1 cellular context compared by ENCODE assay signal in the genomic region with DNA sequence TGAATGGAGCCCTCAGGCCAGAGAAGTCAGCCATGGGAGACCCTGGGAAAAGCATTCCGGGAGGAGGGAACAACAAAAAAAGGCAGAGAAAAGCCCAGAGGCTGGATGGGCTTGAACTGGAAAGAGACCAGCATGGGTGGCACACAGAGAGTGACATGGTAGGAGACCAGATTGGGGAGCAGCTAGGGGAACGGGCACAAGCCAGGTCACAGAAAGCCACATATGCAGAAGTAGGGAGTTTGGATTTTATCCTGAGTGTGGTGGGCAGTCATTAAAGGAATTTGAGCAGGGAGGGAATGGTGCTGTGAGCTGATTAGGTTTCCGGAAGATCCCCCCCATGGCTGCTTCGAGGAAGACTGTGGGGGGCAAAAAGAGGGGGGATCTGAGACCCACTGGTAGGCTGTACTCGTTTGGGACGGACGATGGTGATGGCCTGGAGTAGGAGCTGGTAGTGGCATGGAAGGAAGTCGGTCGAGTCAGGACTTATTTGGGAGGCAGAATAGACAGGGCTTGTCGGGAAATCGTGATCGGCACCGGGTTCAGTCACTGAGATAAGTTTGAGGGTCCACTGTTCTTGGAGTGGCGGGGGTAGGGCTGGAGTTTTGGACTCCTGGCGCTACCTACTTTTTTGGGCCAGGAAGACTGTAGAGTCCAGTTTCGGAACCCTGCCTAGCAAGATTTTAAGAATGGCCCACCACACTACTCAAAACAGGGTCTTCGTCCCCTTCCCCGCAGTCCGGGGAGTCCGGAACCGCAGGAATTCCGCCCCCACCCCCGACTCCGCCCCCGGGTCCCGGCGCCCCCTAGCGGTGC.
TF ChIP-seq lines count a peak whose summit lies in the region.

No MANE protein-coding gene starts in this region.

TF ChIP-seq in HepG2, 621 proteins besides CTCF, POLR2A, EP300 and RAD21 (continued from another document and continues in another):
- TF ChIP-seq HBP1 (CRISPR knock-in tag; IDR thresholded peaks at IDR 0.05; ENCODE audit: low read depth) (no peak), MAZ (IDR thresholded peaks at IDR 0.05; ENCODE audit: borderline replicate concordance, low read depth, low read length) (peak; percentile 28; the same call in 1 of the 2 replicates), MAZ (CRISPR knock-in tag; IDR thresholded peaks at IDR 0.05; ENCODE audit: low read depth) (no peak), ZNF329 (CRISPR knock-in tag; IDR thresholded peaks at IDR 0.05; ENCODE audit: low read depth) (no peak), GATA4 (IDR thresholded peaks at IDR 0.05; ENCODE audit: borderline replicate concordance, low read depth) (no peak), ZNF296 (CRISPR knock-in tag; conservative IDR thresholded peaks at IDR 0.05) (no peak), KMT2A (CRISPR knock-in tag; IDR thresholded peaks at IDR 0.05) (0 out of 2 replicates have a peak, but pooled peaks have one; percentile 18), ZNF331 (CRISPR knock-in tag; IDR thresholded peaks at IDR 0.05) (no peak), FIP1L1 (IDR thresholded peaks at IDR 0.05; ENCODE audit: borderline replicate concordance, insufficient read depth, low read depth, low read length) (no peak), XBP1 (CRISPR knock-in tag; IDR thresholded peaks at IDR 0.05) (no peak), MXI1 (IDR thresholded peaks at IDR 0.05; ENCODE audit: borderline replicate concordance, low read depth, low read length) (no peak), ADNP (CRISPR knock-in tag; IDR thresholded peaks at IDR 0.05) (no peak), SNAI1 (CRISPR knock-in tag; IDR thresholded peaks at IDR 0.05; ENCODE audit: borderline replicate concordance) (no peak), XRCC5 (optimal IDR thresholded peaks at IDR 0.05; ENCODE audit: low read length) (no peak), ZNF354B (CRISPR knock-in tag; IDR thresholded peaks at IDR 0.05) (no peak), ZNF557 (CRISPR knock-in tag; IDR thresholded peaks at IDR 0.05) (no peak), TFDP1 (CRISPR knock-in tag; IDR thresholded peaks at IDR 0.05; ENCODE audit: borderline replicate concordance) (no peak), NR2F2 (IDR thresholded peaks at IDR 0.05; ENCODE audit: borderline replicate concordance, low read depth) (no peak), ZFP90 (CRISPR knock-in tag; IDR thresholded peaks at IDR 0.05; ENCODE audit: borderline replicate concordance) (no peak), ZFP1 (CRISPR knock-in tag; IDR thresholded peaks at IDR 0.05) (no peak), ZNF589 (CRISPR knock-in tag; conservative IDR thresholded peaks at IDR 0.05) (no peak), ZEB1 (IDR thresholded peaks at IDR 0.05; ENCODE audit: insufficient replicate concordance, low read depth) (no peak), POGZ (CRISPR knock-in tag; IDR thresholded peaks at IDR 0.05) (no peak), ELF1 (CRISPR knock-in tag; IDR thresholded peaks at IDR 0.05) (no peak), THAP8 (CRISPR knock-in tag; IDR thresholded peaks at IDR 0.05; ENCODE audit: borderline replicate concordance) (peak; percentile 50; the same call in 1 of the 2 replicates), ZNF720 (CRISPR knock-in tag; IDR thresholded peaks at IDR 0.05) (no peak), ZNF790 (CRISPR knock-in tag; IDR thresholded peaks at IDR 0.05; ENCODE audit: borderline replicate concordance) (0 out of 2 replicates have a peak, but pooled peaks have one; percentile 3), ARNT2 (CRISPR knock-in tag; IDR thresholded peaks at IDR 0.05; ENCODE audit: low read depth) (no peak), ZBTB8A (CRISPR knock-in tag; IDR thresholded peaks at IDR 0.05; ENCODE audit: borderline replicate concordance, low read depth) (no peak), ERF (CRISPR knock-in tag; IDR thresholded peaks at IDR 0.05) (no peak), NR0B2 (CRISPR knock-in tag; IDR thresholded peaks at IDR 0.05) (no peak), TEAD2 (CRISPR knock-in tag; IDR thresholded peaks at IDR 0.05) (no peak), ZNF549 (CRISPR knock-in tag; IDR thresholded peaks at IDR 0.05) (no peak), DPF2 (CRISPR knock-in tag; IDR thresholded peaks at IDR 0.05; ENCODE audit: borderline replicate concordance, low read depth) (no peak), HNF4A (CRISPR knock-in tag; IDR thresholded peaks at IDR 0.05) (no peak), GTF3A (CRISPR knock-in tag; conservative IDR thresholded peaks at IDR 0.05) (no peak), ZNF256 (CRISPR knock-in tag; conservative IDR thresholded peaks at IDR 0.05) (no peak), ZNF713 (CRISPR knock-in tag; IDR thresholded peaks at IDR 0.05) (no peak), TFE3 (CRISPR knock-in tag; IDR thresholded peaks at IDR 0.05) (no peak), HOXD1 (CRISPR knock-in tag; IDR thresholded peaks at IDR 0.05) (no peak), ZBED4 (CRISPR knock-in tag; IDR thresholded peaks at IDR 0.05; ENCODE audit: borderline replicate concordance) (no peak), ZNF567 (CRISPR knock-in tag; IDR thresholded peaks at IDR 0.05; ENCODE audit: borderline replicate concordance) (no peak), ZNF430 (CRISPR knock-in tag; IDR thresholded peaks at IDR 0.05) (no peak), ZNF34 (CRISPR knock-in tag; IDR thresholded peaks at IDR 0.05; ENCODE audit: borderline replicate concordance) (no peak), ZNF607 (CRISPR knock-in tag; IDR thresholded peaks at IDR 0.05; ENCODE audit: borderline replicate concordance) (no peak), ZBTB7B (CRISPR knock-in tag; IDR thresholded peaks at IDR 0.05) (0 out of 2 replicates have a peak, but pooled peaks have one; percentile 50), HMGXB4 (CRISPR knock-in tag; IDR thresholded peaks at IDR 0.05; ENCODE audit: borderline replicate concordance in 1 of 2, low read depth in 1 of 2) (peak in 1 of 2 experiments; percentile 11; a peak in 1 of 4 replicates), FOXA1 (IDR thresholded peaks at IDR 0.05) (no peak), FOXA1 (CRISPR knock-in tag; IDR thresholded peaks at IDR 0.05) (no peak), FOXM1 (CRISPR knock-in tag; IDR thresholded peaks at IDR 0.05) (no peak)
- TF ChIP-seq, protein P1, sequence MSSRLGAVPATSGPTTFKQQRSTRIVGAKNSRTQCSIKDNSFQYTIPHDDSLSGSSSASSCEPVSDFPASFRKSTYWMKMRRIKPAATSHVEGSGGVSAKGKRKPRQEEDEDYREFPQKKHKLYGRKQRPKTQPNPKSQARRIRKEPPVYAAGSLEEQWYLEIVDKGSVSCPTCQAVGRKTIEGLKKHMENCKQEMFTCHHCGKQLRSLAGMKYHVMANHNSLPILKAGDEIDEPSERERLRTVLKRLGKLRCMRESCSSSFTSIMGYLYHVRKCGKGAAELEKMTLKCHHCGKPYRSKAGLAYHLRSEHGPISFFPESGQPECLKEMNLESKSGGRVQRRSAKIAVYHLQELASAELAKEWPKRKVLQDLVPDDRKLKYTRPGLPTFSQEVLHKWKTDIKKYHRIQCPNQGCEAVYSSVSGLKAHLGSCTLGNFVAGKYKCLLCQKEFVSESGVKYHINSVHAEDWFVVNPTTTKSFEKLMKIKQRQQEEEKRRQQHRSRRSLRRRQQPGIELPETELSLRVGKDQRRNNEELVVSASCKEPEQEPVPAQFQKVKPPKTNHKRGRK (CRISPR knock-in tag; IDR thresholded peaks at IDR 0.05) = no peak
- TF ChIP-seq, protein P2, sequence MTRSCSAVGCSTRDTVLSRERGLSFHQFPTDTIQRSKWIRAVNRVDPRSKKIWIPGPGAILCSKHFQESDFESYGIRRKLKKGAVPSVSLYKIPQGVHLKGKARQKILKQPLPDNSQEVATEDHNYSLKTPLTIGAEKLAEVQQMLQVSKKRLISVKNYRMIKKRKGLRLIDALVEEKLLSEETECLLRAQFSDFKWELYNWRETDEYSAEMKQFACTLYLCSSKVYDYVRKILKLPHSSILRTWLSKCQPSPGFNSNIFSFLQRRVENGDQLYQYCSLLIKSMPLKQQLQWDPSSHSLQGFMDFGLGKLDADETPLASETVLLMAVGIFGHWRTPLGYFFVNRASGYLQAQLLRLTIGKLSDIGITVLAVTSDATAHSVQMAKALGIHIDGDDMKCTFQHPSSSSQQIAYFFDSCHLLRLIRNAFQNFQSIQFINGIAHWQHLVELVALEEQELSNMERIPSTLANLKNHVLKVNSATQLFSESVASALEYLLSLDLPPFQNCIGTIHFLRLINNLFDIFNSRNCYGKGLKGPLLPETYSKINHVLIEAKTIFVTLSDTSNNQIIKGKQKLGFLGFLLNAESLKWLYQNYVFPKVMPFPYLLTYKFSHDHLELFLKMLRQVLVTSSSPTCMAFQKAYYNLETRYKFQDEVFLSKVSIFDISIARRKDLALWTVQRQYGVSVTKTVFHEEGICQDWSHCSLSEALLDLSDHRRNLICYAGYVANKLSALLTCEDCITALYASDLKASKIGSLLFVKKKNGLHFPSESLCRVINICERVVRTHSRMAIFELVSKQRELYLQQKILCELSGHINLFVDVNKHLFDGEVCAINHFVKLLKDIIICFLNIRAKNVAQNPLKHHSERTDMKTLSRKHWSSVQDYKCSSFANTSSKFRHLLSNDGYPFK (CRISPR knock-in tag; IDR thresholded peaks at IDR 0.05; ENCODE audit: borderline replicate concordance) = no peak
